ENCODE assay signal across 10 cellular contexts in the genomic region with DNA sequence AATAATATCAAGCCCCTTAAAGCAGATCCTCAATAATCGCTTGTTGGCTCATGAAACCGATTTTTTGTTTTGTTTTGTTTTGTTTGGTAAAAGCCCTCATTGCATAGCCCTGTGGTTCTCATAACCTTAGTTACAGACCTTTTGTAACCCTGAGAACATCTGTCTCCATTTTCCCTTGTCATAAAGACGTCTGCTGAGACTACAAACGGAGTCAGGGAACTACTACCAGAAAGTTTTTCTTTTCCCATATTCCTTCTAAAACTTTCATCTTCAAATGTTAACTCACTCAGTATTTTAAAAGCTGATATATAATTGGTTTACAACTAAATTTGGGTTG. TPM values are rescaled to one million over a fixed set of nuclear protein-coding genes. Genes with fewer than 3 reads are reported as not detected.
DNase-seq lines count a peak whose midpoint lies in the region; ATAC-seq and TF ChIP-seq lines count a peak whose summit lies in the region.
"Had no signal": no experiment of that assay in that cellular context is flagged by ENCODE, and none has a peak within 500 bp of the region (broad histone marks: within the 10 kb centered on the region; RNA-seq: fewer than 3 reads in every experiment).

No MANE protein-coding gene starts in this region.

- peak overlapping the region in 3 of 5 donors; percentile 56 to 86 (median 62) for H3K4me3 Mint-ChIP-seq in immature natural killer cell

- no peaks in the 10 kb centered on the region for H3K9me3 ChIP-seq in left ventricle myocardium inferior (replicated peaks)
- H3K9me3 ChIP-seq in right cardiac atrium (ENCODE audit: control insufficient read depth, low read length): no peaks in the 10 kb centered on the region
- H3K9me3 ChIP-seq in WERI-Rb-1 (ENCODE audit: severe bottlenecking): peaks cover 5% of the 10 kb centered on the region
- no peaks in the 10 kb centered on the region for H3K9me3 ChIP-seq in vagina

- no peaks in the 10 kb centered on the region for H3K36me3 Mint-ChIP-seq in immature natural killer cell

- H3K4me1 Mint-ChIP-seq in immature natural killer cell: peaks cover 18 to 24% of the 10 kb centered on the region in 2 donors

- H3K27me3 ChIP-seq in left ventricle myocardium inferior (ENCODE audit: low read depth): no peaks in the 10 kb centered on the region
- no peaks in the 10 kb centered on the region for H3K27me3 ChIP-seq in right cardiac atrium (ENCODE audit: control insufficient read depth, insufficient read depth)
- no peaks in the 10 kb centered on the region for H3K27me3 ChIP-seq in WERI-Rb-1 (ENCODE audit: insufficient read depth, low read depth, severe bottlenecking)
- no peaks in the 10 kb centered on the region for H3K27me3 ChIP-seq in vagina

- H3K36me3 ChIP-seq in left ventricle myocardium inferior (no peaks in the 10 kb centered on the region), WERI-Rb-1 (peaks cover 17% of the 10 kb centered on the region), vagina (no peaks in the 10 kb centered on the region)

- 75% methylated on average over 4 of the region's 4 CpGs for WGBS in right cardiac atrium

- ATAC-seq in right cardiac atrium: no peak

- peak overlapping the region in 2 of 6 donors; percentile 67 to 69 for H3K27ac Mint-ChIP-seq in immature natural killer cell

- DNase-seq in left ventricle myocardium inferior (no peak), right cardiac atrium (no peak), WERI-Rb-1 (no peak), immature natural killer cell (no peak), vagina (ENCODE audit: extremely low spot score in 2 of 2) (no peak), inferior parietal cortex (ENCODE audit: extremely low spot score) (no peak), MV-4-11 (lab: John Stamatoyannopoulos, UW) (no peak), HK-2 (ENCODE audit: unreplicated experiment) (no peak)
- DNase-seq: NCI-H1048, SIG-M5 had no signal

- H3K9me3 Mint-ChIP-seq in immature natural killer cell: no peaks in the 10 kb centered on the region

- H3K27ac ChIP-seq in left ventricle myocardium inferior (replicated peaks) (peak overlapping the region; percentile 99), right cardiac atrium (ENCODE audit: low read length) (no peak overlapping the region), WERI-Rb-1 (peak overlapping the region; percentile 100), vagina (peak overlapping the region; percentile 100)

- no peak overlapping the region for H3K4me3 ChIP-seq in left ventricle myocardium inferior
- no peak overlapping the region for H3K4me3 ChIP-seq in right cardiac atrium (ENCODE audit: low read length)
- H3K4me3 ChIP-seq in WERI-Rb-1 (ENCODE audit: low read depth, low read length): peak overlapping the region; percentile 88
- peak overlapping the region in 1 of 2 donors; percentile 96 for H3K4me3 ChIP-seq in vagina

- intact Hi-C loops in left ventricle myocardium inferior (cut with micrococcal nuclease): loop anchor here (10.0 kb wide), 1 partner anchor 53 kb away; no protein-coding TSS in a partner anchor
- intact Hi-C loops in right cardiac atrium (cut with DNase I): loop anchor here in 3 of 4 donors (5.0 to 10.0 kb wide), 4 partner anchors 51 to 59 kb away; a partner anchor contains a TSS
- intact Hi-C loops in vagina (cut with DNase I): loop anchor here (5.0 to 10.0 kb wide), 2 partner anchors 57 to 76 kb away; a partner anchor contains a TSS

- H3K4me1 ChIP-seq in left ventricle myocardium inferior: peaks cover 54% of the 10 kb centered on the region
- H3K4me1 ChIP-seq in right cardiac atrium (ENCODE audit: control insufficient read depth, insufficient read depth, low read length): peaks cover 2% of the 10 kb centered on the region
- peaks cover 48% of the 10 kb centered on the region for H3K4me1 ChIP-seq in vagina

- H3K27me3 Mint-ChIP-seq in immature natural killer cell (ENCODE audit: low read depth in 3 of 3): peaks cover 5 to 12% (median 11%) of the 10 kb centered on the region in 3 donors

- TF ChIP-seq POLR2A in vagina (IDR thresholded peaks at IDR 0.05): no peak

- TF ChIP-seq CTCF in left ventricle myocardium inferior (IDR thresholded peaks at IDR 0.05; ENCODE audit: borderline replicate concordance) (no peak), WERI-Rb-1 (IDR thresholded peaks at IDR 0.05; ENCODE audit: low read depth, low read length) (no peak), vagina (IDR thresholded peaks at IDR 0.05) (no peak)

RNA-seq across cellular contexts. Expression of a gene that starts 1.3 kb away (rescaled TPM):
- total RNA-seq in left ventricle myocardium inferior: 49.9 TPM
- total RNA-seq in right cardiac atrium: 10 to 100 TPM; 60.4 to 74.5 (median 68.7) TPM
- 61.5 TPM for polyA plus RNA-seq in right cardiac atrium
- 10 to 100 TPM; 33.9 to 53.7 (median 39.1) TPM for polyA plus RNA-seq in immature natural killer cell
- total RNA-seq in vagina: 75.1 TPM

RNA-seq across cellular contexts. Expression of a gene that starts 43.8 kb away (rescaled TPM):
- total RNA-seq in left ventricle myocardium inferior (0.14 TPM), right cardiac atrium (not detected), vagina (not detected)
- polyA plus RNA-seq in right cardiac atrium (not detected), immature natural killer cell (1 to 10 TPM in 1 of 3 donors, under 1 TPM in 2; 0.77 to 1.8 (median 0.97) TPM)

RNA-seq across cellular contexts. Expression of a gene that starts 59.5 kb away (rescaled TPM):
- total RNA-seq in left ventricle myocardium inferior: 8.2 TPM
- 1 to 10 TPM; 7.7 to 9.5 (median 8.3) TPM for total RNA-seq in right cardiac atrium
- polyA plus RNA-seq in right cardiac atrium: 5.3 TPM
- 10 to 100 TPM in 1 of 3 donors, 1 to 10 TPM in 2; 5.9 to 11.4 (median 7.9) TPM for polyA plus RNA-seq in immature natural killer cell
- 27.7 TPM for total RNA-seq in vagina
